10 cellular contexts compared by ENCODE assay signal in genomic region chr12:47077206-47078085, GRCh38. TPM values are rescaled to one million over a fixed set of nuclear protein-coding genes. Genes with fewer than 3 reads are reported as not detected.
A peak's percentile ranks its signal among the peaks of the same experiment; 100 is the strongest.
DNase-seq lines count a peak whose midpoint lies in the region; ATAC-seq and TF ChIP-seq lines count a peak whose summit lies in the region.
"Had no signal": no experiment of that assay in that cellular context is flagged by ENCODE, and none has a peak within 500 bp of the region (broad histone marks: within the 10 kb centered on the region; RNA-seq: fewer than 3 reads in every experiment).

No MANE protein-coding gene starts in this region.

- H2AFZ ChIP-seq in SK-N-SH (ENCODE audit: low read depth), result no peak overlapping the region

- peaks cover 10% of the 10 kb centered on the region; the same call in 1 of the 2 replicates for H3K79me2 ChIP-seq in SK-N-SH (ENCODE audit: insufficient read depth)

- POLR2A ChIA-PET in SK-N-SH (lab: Yijun Ruan, JAX), result no interaction called here
- POLR2A ChIA-PET in activated CD4-positive, alpha-beta memory T cell treated with anti-CD3 and anti-CD28 coated beads for 36 hours (lab: Charles Lee), result interaction anchor here (0.6 to 7.8 kb wide), 4 partner anchors 115 to 342 kb away, joined by 3 to 92 read pairs (median 4); no protein-coding TSS in a partner anchor

- H3K4me2 ChIP-seq in SK-N-SH, result peak overlapping the region; percentile 88; the same call in 1 of the 2 replicates

- TF ChIP-seq EP300 in SK-N-SH (IDR thresholded peaks at IDR 0.05; ENCODE audit: borderline replicate concordance in 1 of 2, low read depth in 1 of 2, low read length in 1 of 2), result no peak

- no peaks in the 10 kb centered on the region for H4K20me1 ChIP-seq in SK-N-SH (ENCODE audit: insufficient read depth)

- H3K27ac Mint-ChIP-seq in activated CD4-positive, alpha-beta memory T cell treated with anti-CD3 and anti-CD28 coated beads for 36 hours, result peak overlapping the region; percentile 43

- no peak for TF ChIP-seq RAD21 in SK-N-SH (IDR thresholded peaks at IDR 0.05; ENCODE audit: low read length)

- CTCF ChIA-PET in SK-N-SH (lab: Yijun Ruan, JAX), result no interaction called here
- CTCF ChIA-PET in activated CD4-positive, alpha-beta memory T cell treated with anti-CD3 and anti-CD28 coated beads for 36 hours (lab: Charles Lee), result interaction anchor here (1.1 to 4.0 kb wide), 6 partner anchors 9 to 320 kb away, joined by 3 to 49 read pairs (median 6); no protein-coding TSS in a partner anchor

- no peak for TF ChIP-seq CTCF in SK-N-SH (IDR thresholded peaks at IDR 0.05)
- TF ChIP-seq CTCF in foreskin fibroblast (IDR thresholded peaks at IDR 0.05; ENCODE audit: low read depth, low read length), result no peak
- TF ChIP-seq CTCF in spleen (IDR thresholded peaks at IDR 0.05 in 8 of 11, conservative IDR thresholded peaks at IDR 0.05 in 3 of 11), result no peak

- H3K9me3 ChIP-seq in SK-N-SH, result no peaks in the 10 kb centered on the region
- H3K9me3 ChIP-seq in spleen, result no peaks in the 10 kb centered on the region
- H3K9me3 ChIP-seq: SJSA1 had no signal

- no peak for DNase-seq in SK-N-SH
- DNase-seq in activated CD4-positive, alpha-beta memory T cell treated with anti-CD3 and anti-CD28 coated beads for 36 hours, result no peak
- DNase-seq in foreskin fibroblast, result no peak
- DNase-seq in spleen, result no peak
- no peak for DNase-seq in NCI-H345 treated with DMSO at 0.1 percent for 48 hours (lab: John Stamatoyannopoulos, UW; ENCODE audit: unreplicated experiment)
- DNase-seq in activated gamma-delta T cell treated with Interleukin-2 at 50 U/mL for 16 hours, result no peak
- DNase-seq: 8988T had no signal

- no peaks in the 10 kb centered on the region for H3K9me2 ChIP-seq in SK-N-SH

- H3K4me3 ChIP-seq in SK-N-SH (ENCODE audit: low read depth in 2 of 2, low read length in 1 of 2), result peak overlapping the region in 1 of 2 experiments; percentile 28; a peak in 1 of 4 replicates
- H3K4me3 ChIP-seq in foreskin fibroblast (ENCODE audit: low read depth in 1 of 2, low read length in 2 of 2), result peak overlapping the region; percentile 90
- H3K4me3 ChIP-seq in spleen, result peak overlapping the region in 5 of 8 donors; percentile 71 to 95 (median 84)

- no peak overlapping the region for H3K27ac ChIP-seq in SK-N-SH (ENCODE audit: low read depth in 2 of 2, low read length in 1 of 2)
- no peak overlapping the region for H3K27ac ChIP-seq in spleen
- H3K27ac ChIP-seq: SJSA1 had no signal

- TF ChIP-seq POLR2A in spleen (IDR thresholded peaks at IDR 0.05) (no peak), GM18505 (IDR thresholded peaks at IDR 0.05; ENCODE audit: borderline replicate concordance, extremely low read depth, insufficient read depth, insufficient read length) (no peak)

- intact Hi-C loops in activated CD4-positive, alpha-beta memory T cell treated with anti-CD3 and anti-CD28 coated beads for 36 hours (cut with micrococcal nuclease), result no loop called here
- intact Hi-C loops in spleen (cut with DNase I; ENCODE audit: low total_unique reads), result no loop called here

- H3K4me3 Mint-ChIP-seq in activated CD4-positive, alpha-beta memory T cell treated with anti-CD3 and anti-CD28 coated beads for 36 hours, result peak overlapping the region; percentile 99

- H3K36me3 Mint-ChIP-seq in activated CD4-positive, alpha-beta memory T cell treated with anti-CD3 and anti-CD28 coated beads for 36 hours, result peaks cover 15% of the 10 kb centered on the region

- peaks cover 18% of the 10 kb centered on the region for H3K27me3 ChIP-seq in SK-N-SH (ENCODE audit: insufficient read depth)
- no peaks in the 10 kb centered on the region for H3K27me3 ChIP-seq in spleen (replicated peaks in 1 of 7)
- H3K27me3 ChIP-seq: SJSA1 had no signal

- 18% methylated on average over 17 of the region's 17 CpGs for WGBS in SK-N-SH (ENCODE audit: low lambda C conversion rate)
- 85 to 92% (median 88%) methylated on average over 17 of the region's 17 CpGs for WGBS in spleen, 5 donors

- H3K4me1 ChIP-seq in SK-N-SH (ENCODE audit: control insufficient read depth in 1 of 2, insufficient read depth in 2 of 2, low read depth in 1 of 2, low read length in 1 of 2) (peaks cover 0 to 2% of the 10 kb centered on the region in 2 experiments; a peak in 2 of 4 replicates), spleen (peaks cover 18 to 51% (median 42%) of the 10 kb centered on the region in 6 donors)

- H3K9ac ChIP-seq in SK-N-SH, result 0 out of 2 replicates have a peak overlapping the region, but pooled peaks have one; percentile 4

- H3K9me3 Mint-ChIP-seq in activated CD4-positive, alpha-beta memory T cell treated with anti-CD3 and anti-CD28 coated beads for 36 hours, result no peaks in the 10 kb centered on the region

- H3K27me3 Mint-ChIP-seq in activated CD4-positive, alpha-beta memory T cell treated with anti-CD3 and anti-CD28 coated beads for 36 hours, result no peaks in the 10 kb centered on the region

- H3F3A ChIP-seq in SK-N-SH (replicated peaks; ENCODE audit: insufficient read depth), result peaks cover 19% of the 10 kb centered on the region

- H3K36me3 ChIP-seq in SK-N-SH (replicated peaks in 1 of 2; ENCODE audit: control insufficient read depth in 1 of 2, insufficient read depth in 2 of 2, low read length in 1 of 2) (no peaks in the 10 kb centered on the region), spleen (no peaks in the 10 kb centered on the region)

- ATAC-seq in SK-N-SH treated with all-trans-retinoic acid at 6 μM for 48 hours, result no peak
- ATAC-seq in GM18505 (IDR thresholded peaks at IDR 0.05; ENCODE audit: unreplicated experiment), result no peak

- H3K4me1 Mint-ChIP-seq in activated CD4-positive, alpha-beta memory T cell treated with anti-CD3 and anti-CD28 coated beads for 36 hours (ENCODE audit: low read depth), result peaks cover 51% of the 10 kb centered on the region

TF ChIP-seq in SK-N-SH, 30 proteins besides CTCF, POLR2A, EP300 and RAD21 (continues in another document):
- TF ChIP-seq GABPA (IDR thresholded peaks at IDR 0.05; ENCODE audit: low read depth) (no peak), PBX3 (IDR thresholded peaks at IDR 0.05) (no peak), YY1 (IDR thresholded peaks at IDR 0.05; ENCODE audit: low read depth) (no peak), SMC3 (IDR thresholded peaks at IDR 0.05; ENCODE audit: low read depth, low read length) (no peak), FOSL2 (IDR thresholded peaks at IDR 0.05; ENCODE audit: borderline replicate concordance, low read depth) (no peak), MEF2A (IDR thresholded peaks at IDR 0.05; ENCODE audit: borderline replicate concordance, low read depth) (no peak), TCF12 (IDR thresholded peaks at IDR 0.05) (no peak), GATA2 (CRISPR knock-in tag; IDR thresholded peaks at IDR 0.05) (no peak), NFIC (IDR thresholded peaks at IDR 0.05; ENCODE audit: borderline replicate concordance) (no peak), ELF1 (IDR thresholded peaks at IDR 0.05) (no peak), NRF1 (IDR thresholded peaks at IDR 0.05; ENCODE audit: low read depth, low read length) (no peak), RFX5 (IDR thresholded peaks at IDR 0.05; ENCODE audit: low read length) (no peak)

TF ChIP-seq in SK-N-SH treated with all-trans-retinoic acid at 6 μM for 48 hours, 23 proteins besides CTCF, POLR2A, EP300 and RAD21 (continues in another document):
- TF ChIP-seq ARNTL (CRISPR knock-in tag; IDR thresholded peaks at IDR 0.05; ENCODE audit: borderline replicate concordance, low read depth), result no peak
- TF ChIP-seq TOX (CRISPR knock-in tag; IDR thresholded peaks at IDR 0.05; ENCODE audit: borderline replicate concordance), result no peak
- no peak for TF ChIP-seq ESRRG (CRISPR knock-in tag; IDR thresholded peaks at IDR 0.05)
- TF ChIP-seq, protein P1, sequence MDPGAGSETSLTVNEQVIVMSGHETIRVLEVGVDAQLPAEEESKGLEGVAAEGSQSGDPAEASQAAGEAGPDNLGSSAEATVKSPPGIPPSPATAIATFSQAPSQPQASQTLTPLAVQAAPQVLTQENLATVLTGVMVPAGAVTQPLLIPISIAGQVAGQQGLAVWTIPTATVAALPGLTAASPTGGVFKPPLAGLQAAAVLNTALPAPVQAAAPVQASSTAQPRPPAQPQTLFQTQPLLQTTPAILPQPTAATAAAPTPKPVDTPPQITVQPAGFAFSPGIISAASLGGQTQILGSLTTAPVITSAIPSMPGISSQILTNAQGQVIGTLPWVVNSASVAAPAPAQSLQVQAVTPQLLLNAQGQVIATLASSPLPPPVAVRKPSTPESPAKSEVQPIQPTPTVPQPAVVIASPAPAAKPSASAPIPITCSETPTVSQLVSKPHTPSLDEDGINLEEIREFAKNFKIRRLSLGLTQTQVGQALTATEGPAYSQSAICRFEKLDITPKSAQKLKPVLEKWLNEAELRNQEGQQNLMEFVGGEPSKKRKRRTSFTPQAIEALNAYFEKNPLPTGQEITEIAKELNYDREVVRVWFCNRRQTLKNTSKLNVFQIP (CRISPR knock-in tag; IDR thresholded peaks at IDR 0.05; ENCODE audit: borderline replicate concordance, low read depth), result no peak
- TF ChIP-seq, protein P2, sequence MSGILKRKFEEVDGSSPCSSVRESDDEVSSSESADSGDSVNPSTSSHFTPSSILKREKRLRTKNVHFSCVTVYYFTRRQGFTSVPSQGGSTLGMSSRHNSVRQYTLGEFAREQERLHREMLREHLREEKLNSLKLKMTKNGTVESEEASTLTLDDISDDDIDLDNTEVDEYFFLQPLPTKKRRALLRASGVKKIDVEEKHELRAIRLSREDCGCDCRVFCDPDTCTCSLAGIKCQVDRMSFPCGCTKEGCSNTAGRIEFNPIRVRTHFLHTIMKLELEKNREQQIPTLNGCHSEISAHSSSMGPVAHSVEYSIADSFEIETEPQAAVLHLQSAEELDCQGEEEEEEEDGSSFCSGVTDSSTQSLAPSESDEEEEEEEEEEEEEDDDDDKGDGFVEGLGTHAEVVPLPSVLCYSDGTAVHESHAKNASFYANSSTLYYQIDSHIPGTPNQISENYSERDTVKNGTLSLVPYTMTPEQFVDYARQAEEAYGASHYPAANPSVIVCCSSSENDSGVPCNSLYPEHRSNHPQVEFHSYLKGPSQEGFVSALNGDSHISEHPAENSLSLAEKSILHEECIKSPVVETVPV (CRISPR knock-in tag; IDR thresholded peaks at IDR 0.05), result no peak
- TF ChIP-seq ZFP3 (CRISPR knock-in tag; IDR thresholded peaks at IDR 0.05), result no peak
- no peak for TF ChIP-seq CSDC2 (CRISPR knock-in tag; IDR thresholded peaks at IDR 0.05)
- TF ChIP-seq ZNF8 (CRISPR knock-in tag; IDR thresholded peaks at IDR 0.05), result no peak
- no peak for TF ChIP-seq ZNF70 (CRISPR knock-in tag; IDR thresholded peaks at IDR 0.05)

RNA-seq across cellular contexts. Expression of gene PCED1B, which starts 2.0 kb away (rescaled TPM):
- polyA plus RNA-seq in SK-N-SH (2012; rRNA removed) (0.08 and 0.21 TPM in 2 replicates), spleen (10 to 100 TPM; 15.3 to 26.8 (median 22.1) TPM)
- polyA plus RNA-seq in SK-N-SH (2012; cell fraction: cytosol; rRNA removed), result 0.07 and 0.10 TPM in 2 replicates
- polyA plus RNA-seq in SK-N-SH (2012; cell fraction: nucleus; rRNA removed), result 0.33 and 0.40 TPM in 2 replicates
- 100 to 1,000 TPM; 133 to 136 TPM for total RNA-seq in activated CD4-positive, alpha-beta memory T cell treated with anti-CD3 and anti-CD28 coated beads for 36 hours
- total RNA-seq in spleen, result 10 to 100 TPM; 18.7 to 34.5 (median 27.9) TPM

RNA-seq across cellular contexts. Expression of gene AMIGO2, which starts 2.3 kb away (rescaled TPM):
- polyA plus RNA-seq in SK-N-SH (2012; rRNA removed) (1.2 and 1.3 TPM in 2 replicates), spleen (10 to 100 TPM in 2 of 3 donors, 1 to 10 TPM in 1; 6.7 to 10.9 (median 10.8) TPM)
- polyA plus RNA-seq in SK-N-SH (2012; cell fraction: cytosol; rRNA removed), result 1.1 and 1.2 TPM in 2 replicates
- polyA plus RNA-seq in SK-N-SH (2012; cell fraction: nucleus; rRNA removed), result 1.1 and 2.6 TPM in 2 replicates
- 10 to 100 TPM; 12.4 to 13.6 TPM for total RNA-seq in activated CD4-positive, alpha-beta memory T cell treated with anti-CD3 and anti-CD28 coated beads for 36 hours
- total RNA-seq in spleen, result 10 to 100 TPM; 13.5 to 27.1 (median 22.7) TPM
